ENCODE assay signal across 16 cellular contexts in genomic region chr11:77075425-77075905, GRCh38. TPM values are rescaled to one million over a fixed set of nuclear protein-coding genes. Genes with fewer than 3 reads are reported as not detected.
A peak's percentile ranks its signal among the peaks of the same experiment; 100 is the strongest.
DNase-seq lines count a peak whose midpoint lies in the region; ATAC-seq, FAIRE-seq and TF ChIP-seq lines count a peak whose summit lies in the region.
"Had no signal": no experiment of that assay in that cellular context is flagged by ENCODE, and none has a peak within 500 bp of the region (broad histone marks: within the 10 kb centered on the region; RNA-seq: fewer than 3 reads in every experiment).

No MANE protein-coding gene starts in this region.

- H2AFZ ChIP-seq in GM23248, result no peak overlapping the region

- no peak for FAIRE-seq in kidney (lab: Jason Lieb, UNC)

- no peak overlapping the region for H3K4me3 ChIP-seq in GM23248
- H3K4me3 ChIP-seq in stomach, result no peak overlapping the region
- H3K4me3 ChIP-seq in kidney (ENCODE audit: low read length in 2 of 2), result no peak overlapping the region
- H3K4me3 ChIP-seq: BLaER1 had no signal

- H3K27ac ChIP-seq in GM23248 (peak overlapping the region; percentile 99; the same call in 1 of the 2 replicates), stomach (peak overlapping the region; percentile 82 to 94 (median 86)), kidney (ENCODE audit: low read depth in 2 of 2, low read length in 2 of 2) (no peak overlapping the region)
- H3K27ac ChIP-seq: BLaER1, neutrophil, WERI-Rb-1 had no signal

- H3K4me2 ChIP-seq in GM23248 (ENCODE audit: unreplicated experiment), result no peak overlapping the region
- H3K4me2 ChIP-seq: BLaER1 had no signal

- H3K36me3 ChIP-seq in GM23248 (ENCODE audit: low read depth) (0 out of 2 replicates have a peak, but pooled peaks cover 6% of the 10 kb centered on the region), stomach (no peaks in the 10 kb centered on the region), kidney (ENCODE audit: control insufficient read depth in 1 of 2, insufficient read depth in 2 of 2, low read length in 2 of 2) (no peaks in the 10 kb centered on the region)
- H3K36me3 ChIP-seq: BLaER1, neutrophil, WERI-Rb-1 had no signal

- WGBS in GM23248 (ENCODE audit: low coverage in 1 of 2, low lambda C conversion rate in 2 of 2, missing lambda C conversion rate in 2 of 2), 2 experiments, result 86 to 94% methylated on average over 5 of the region's 5 CpGs
- 22 to 63% (median 59%) methylated on average over 5 of the region's 5 CpGs for WGBS in stomach, 5 donors

- no peak for DNase-seq in GM23248
- DNase-seq in NCI-H526 treated with DMSO at 0.1 percent for 48 hours (lab: John Stamatoyannopoulos, UW), result peak; percentile 43
- DNase-seq in islet precursor cell, result peak; percentile 48
- peak; percentile 56 for DNase-seq in stomach
- DNase-seq in kidney, result no peak
- DNase-seq in UCSD-AML1 (lab: John Stamatoyannopoulos, UW; ENCODE audit: unreplicated experiment), result no peak
- DNase-seq: aorta; MM.1S; stimulated activated CD4-positive, alpha-beta T cell treated with anti-CD3 and anti-CD28 coated beads, Interleukin-4, amount 100 ng/mL, for 1 hour; SW 1271; trophoblast cell; WERI-Rb-1 had no signal

- TF ChIP-seq EP300 in stomach (IDR thresholded peaks at IDR 0.05), result no peak

- no peaks in the 10 kb centered on the region for H3K27me3 ChIP-seq in GM23248 (replicated peaks; ENCODE audit: insufficient read depth)
- H3K27me3 ChIP-seq in stomach, result no peaks in the 10 kb centered on the region
- H3K27me3 ChIP-seq: BLaER1 had no signal

- H4K20me1 ChIP-seq in GM23248 (ENCODE audit: insufficient read depth), result no peaks in the 10 kb centered on the region
- H4K20me1 ChIP-seq: BLaER1 had no signal

- H3K9me2 ChIP-seq in GM23248 (ENCODE audit: insufficient read depth), result no peaks in the 10 kb centered on the region

- TF ChIP-seq POLR2A in stomach (IDR thresholded peaks at IDR 0.05), result no peak

- peaks cover 77% of the 10 kb centered on the region for H3K79me2 ChIP-seq in GM23248 (ENCODE audit: insufficient read depth)

- no peak for ATAC-seq in HG02588 (IDR thresholded peaks at IDR 0.05; ENCODE audit: unreplicated experiment)

- H3K9ac ChIP-seq in GM23248 (no peak overlapping the region), kidney (ENCODE audit: low read length in 2 of 2) (no peak overlapping the region)
- H3K9ac ChIP-seq: BLaER1 had no signal

- intact Hi-C loops in stomach (cut with DNase I; ENCODE audit: low total_unique reads) (no loop called here), kidney (cut with DNase I) (no loop called here)

- in situ Hi-C loops in GM23248 (cut with MboI), result no loop called here

- H3K9me3 ChIP-seq in GM23248 (ENCODE audit: low read depth) (no peaks in the 10 kb centered on the region), stomach (no peaks in the 10 kb centered on the region), kidney (ENCODE audit: control insufficient read depth in 1 of 2, low read length in 2 of 2) (no peaks in the 10 kb centered on the region)
- H3K9me3 ChIP-seq: BLaER1, neutrophil had no signal

- peaks cover 30% of the 10 kb centered on the region for H3F3A ChIP-seq in GM23248 (ENCODE audit: insufficient read depth)

- TF ChIP-seq CTCF in stomach (IDR thresholded peaks at IDR 0.05) (no peak), kidney (IDR thresholded peaks at IDR 0.05; ENCODE audit: borderline replicate concordance, extremely low read depth, insufficient read depth) (no peak)

- H3K4me1 ChIP-seq in GM23248 (ENCODE audit: insufficient read depth) (peaks cover 35% of the 10 kb centered on the region), stomach (peaks cover 49 to 58% (median 54%) of the 10 kb centered on the region in 4 donors), kidney (ENCODE audit: control insufficient read depth in 1 of 2, insufficient read depth in 1 of 2, low read depth in 1 of 2, low read length in 2 of 2) (peaks cover 25 to 33% of the 10 kb centered on the region in 2 donors)

RNA-seq across cellular contexts. Expression of gene CAPN5, which starts 8.7 kb away (rescaled TPM):
- total RNA-seq in GM23248 (2014; rRNA removed; shearing (Covaris generic)), result 22.4 and 27.7 TPM in 2 replicates
- 17.8 and 18.3 TPM in 2 replicates for polyA plus RNA-seq in GM23248 (2016; fragmentation: Nextera tagmentation; extraction: Ambion mirVana)
- total RNA-seq in stomach, result 100 to 1,000 TPM in 2 of 5 donors, 10 to 100 TPM in 3; 36.4 to 110 (median 86.2) TPM
- 10 to 100 TPM; 10.0 to 53.0 (median 21.7) TPM for polyA plus RNA-seq in stomach
- 36.0 TPM for total RNA-seq in kidney
- polyA plus RNA-seq in kidney (ENCODE audit: insufficient read depth, low read depth, low replicate concordance), result 20.0 TPM

RNA-seq across cellular contexts. Expression of gene OMP, which starts 27.2 kb away (rescaled TPM):
- total RNA-seq in GM23248 (2014; rRNA removed; shearing (Covaris generic)), result not detected in 2 replicates
- polyA plus RNA-seq in GM23248 (2016; fragmentation: Nextera tagmentation; extraction: Ambion mirVana) (not detected in 2 replicates), stomach (1 to 10 TPM in 1 of 3 donors, not detected in 2; 1.1 TPM), kidney (ENCODE audit: insufficient read depth, low read depth, low replicate concordance) (not detected)
- total RNA-seq in stomach (10 to 100 TPM in 3 of 5 donors, 1 to 10 TPM in 1, not detected in 1; 2.6 to 63.7 (median 28.3) TPM), kidney (1.8 TPM)
- total RNA-seq: lung microvascular endothelial cell had no signal
- polyA plus RNA-seq: aorta had no signal

RNA-seq across cellular contexts. Expression of gene B3GNT6, which starts 41.3 kb away (rescaled TPM):
- not detected in 2 replicates for total RNA-seq in GM23248 (2014; rRNA removed; shearing (Covaris generic))
- not detected in 2 replicates for polyA plus RNA-seq in GM23248 (2016; fragmentation: Nextera tagmentation; extraction: Ambion mirVana)
- 100 to 1,000 TPM in 1 of 5 donors, 10 to 100 TPM in 4; 14.5 to 164 (median 61.3) TPM for total RNA-seq in stomach
- polyA plus RNA-seq in stomach, result 1 to 10 TPM in 2 of 3 donors, under 1 TPM in 1; 0.55 to 5.3 (median 3.1) TPM
- total RNA-seq in kidney, result not detected
- polyA plus RNA-seq in kidney (ENCODE audit: insufficient read depth, low read depth, low replicate concordance), result not detected
- total RNA-seq: aorta, lung microvascular endothelial cell had no signal
- polyA plus RNA-seq: aorta had no signal

RNA-seq across cellular contexts. Expression of gene MYO7A, which starts 52.6 kb away (rescaled TPM):
- total RNA-seq in GM23248 (2014; rRNA removed; shearing (Covaris generic)), result not detected in 2 replicates
- not detected in 2 replicates for polyA plus RNA-seq in GM23248 (2016; fragmentation: Nextera tagmentation; extraction: Ambion mirVana)
- 10 to 100 TPM in 1 of 5 donors, 1 to 10 TPM in 4; 2.6 to 29.2 (median 4.8) TPM for total RNA-seq in stomach
- polyA plus RNA-seq in stomach, result 1 to 10 TPM; 1.4 to 4.0 (median 2.3) TPM
- total RNA-seq in kidney, result 10.7 TPM
- 6.1 TPM for polyA plus RNA-seq in kidney (ENCODE audit: insufficient read depth, low read depth, low replicate concordance)

Comparison
In these comparisons a context has a peak if more than half of its experiments do, and no peak if none do; other contexts are left out.
1. DNase-seq: peak in NCI-H526 treated with DMSO at 0.1 percent for 48 hours (single experiment), islet precursor cell (single experiment) and stomach (single experiment); none in GM23248 (single experiment), kidney (single experiment) and UCSD-AML1 (single experiment).
2. H3K27ac ChIP-seq: peak in GM23248 (single experiment) and stomach (5 of 5); none in kidney (0 of 2).
3. RNA of gene B3GNT6, which starts 41.3 kb away (total RNA-seq): 14.5 to 164 TPM in stomach; not detected in GM23248 and not detected in kidney (single experiment); every median in the first group is over 10 times any median in the second.